ENCODE assay signal across 1 cellular context in the genomic region with DNA sequence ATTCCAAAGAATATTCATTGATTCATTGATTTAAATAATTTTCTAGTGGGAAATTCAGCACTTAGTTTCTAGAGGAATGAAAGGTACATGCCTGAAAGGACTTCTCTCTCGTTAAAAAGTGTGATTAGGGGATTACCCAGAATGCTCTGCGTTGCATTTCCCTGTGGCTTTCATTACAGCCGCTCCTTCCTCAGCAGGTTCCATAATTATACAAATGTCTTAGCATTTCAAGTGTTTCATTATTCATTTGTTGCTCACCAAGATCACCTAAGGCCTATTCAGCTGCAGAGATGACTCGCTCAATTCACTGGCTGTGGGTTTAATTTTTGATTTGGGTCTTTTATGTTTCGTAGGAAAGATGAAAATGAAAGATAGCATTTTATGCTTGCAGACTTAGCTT.
TF ChIP-seq lines count a peak whose summit lies in the region.

No MANE protein-coding gene starts in this region.

TF ChIP-seq in GM23338, 12 proteins besides CTCF, POLR2A, EP300 and RAD21 (continued from another document):
- TF ChIP-seq, protein P1, sequence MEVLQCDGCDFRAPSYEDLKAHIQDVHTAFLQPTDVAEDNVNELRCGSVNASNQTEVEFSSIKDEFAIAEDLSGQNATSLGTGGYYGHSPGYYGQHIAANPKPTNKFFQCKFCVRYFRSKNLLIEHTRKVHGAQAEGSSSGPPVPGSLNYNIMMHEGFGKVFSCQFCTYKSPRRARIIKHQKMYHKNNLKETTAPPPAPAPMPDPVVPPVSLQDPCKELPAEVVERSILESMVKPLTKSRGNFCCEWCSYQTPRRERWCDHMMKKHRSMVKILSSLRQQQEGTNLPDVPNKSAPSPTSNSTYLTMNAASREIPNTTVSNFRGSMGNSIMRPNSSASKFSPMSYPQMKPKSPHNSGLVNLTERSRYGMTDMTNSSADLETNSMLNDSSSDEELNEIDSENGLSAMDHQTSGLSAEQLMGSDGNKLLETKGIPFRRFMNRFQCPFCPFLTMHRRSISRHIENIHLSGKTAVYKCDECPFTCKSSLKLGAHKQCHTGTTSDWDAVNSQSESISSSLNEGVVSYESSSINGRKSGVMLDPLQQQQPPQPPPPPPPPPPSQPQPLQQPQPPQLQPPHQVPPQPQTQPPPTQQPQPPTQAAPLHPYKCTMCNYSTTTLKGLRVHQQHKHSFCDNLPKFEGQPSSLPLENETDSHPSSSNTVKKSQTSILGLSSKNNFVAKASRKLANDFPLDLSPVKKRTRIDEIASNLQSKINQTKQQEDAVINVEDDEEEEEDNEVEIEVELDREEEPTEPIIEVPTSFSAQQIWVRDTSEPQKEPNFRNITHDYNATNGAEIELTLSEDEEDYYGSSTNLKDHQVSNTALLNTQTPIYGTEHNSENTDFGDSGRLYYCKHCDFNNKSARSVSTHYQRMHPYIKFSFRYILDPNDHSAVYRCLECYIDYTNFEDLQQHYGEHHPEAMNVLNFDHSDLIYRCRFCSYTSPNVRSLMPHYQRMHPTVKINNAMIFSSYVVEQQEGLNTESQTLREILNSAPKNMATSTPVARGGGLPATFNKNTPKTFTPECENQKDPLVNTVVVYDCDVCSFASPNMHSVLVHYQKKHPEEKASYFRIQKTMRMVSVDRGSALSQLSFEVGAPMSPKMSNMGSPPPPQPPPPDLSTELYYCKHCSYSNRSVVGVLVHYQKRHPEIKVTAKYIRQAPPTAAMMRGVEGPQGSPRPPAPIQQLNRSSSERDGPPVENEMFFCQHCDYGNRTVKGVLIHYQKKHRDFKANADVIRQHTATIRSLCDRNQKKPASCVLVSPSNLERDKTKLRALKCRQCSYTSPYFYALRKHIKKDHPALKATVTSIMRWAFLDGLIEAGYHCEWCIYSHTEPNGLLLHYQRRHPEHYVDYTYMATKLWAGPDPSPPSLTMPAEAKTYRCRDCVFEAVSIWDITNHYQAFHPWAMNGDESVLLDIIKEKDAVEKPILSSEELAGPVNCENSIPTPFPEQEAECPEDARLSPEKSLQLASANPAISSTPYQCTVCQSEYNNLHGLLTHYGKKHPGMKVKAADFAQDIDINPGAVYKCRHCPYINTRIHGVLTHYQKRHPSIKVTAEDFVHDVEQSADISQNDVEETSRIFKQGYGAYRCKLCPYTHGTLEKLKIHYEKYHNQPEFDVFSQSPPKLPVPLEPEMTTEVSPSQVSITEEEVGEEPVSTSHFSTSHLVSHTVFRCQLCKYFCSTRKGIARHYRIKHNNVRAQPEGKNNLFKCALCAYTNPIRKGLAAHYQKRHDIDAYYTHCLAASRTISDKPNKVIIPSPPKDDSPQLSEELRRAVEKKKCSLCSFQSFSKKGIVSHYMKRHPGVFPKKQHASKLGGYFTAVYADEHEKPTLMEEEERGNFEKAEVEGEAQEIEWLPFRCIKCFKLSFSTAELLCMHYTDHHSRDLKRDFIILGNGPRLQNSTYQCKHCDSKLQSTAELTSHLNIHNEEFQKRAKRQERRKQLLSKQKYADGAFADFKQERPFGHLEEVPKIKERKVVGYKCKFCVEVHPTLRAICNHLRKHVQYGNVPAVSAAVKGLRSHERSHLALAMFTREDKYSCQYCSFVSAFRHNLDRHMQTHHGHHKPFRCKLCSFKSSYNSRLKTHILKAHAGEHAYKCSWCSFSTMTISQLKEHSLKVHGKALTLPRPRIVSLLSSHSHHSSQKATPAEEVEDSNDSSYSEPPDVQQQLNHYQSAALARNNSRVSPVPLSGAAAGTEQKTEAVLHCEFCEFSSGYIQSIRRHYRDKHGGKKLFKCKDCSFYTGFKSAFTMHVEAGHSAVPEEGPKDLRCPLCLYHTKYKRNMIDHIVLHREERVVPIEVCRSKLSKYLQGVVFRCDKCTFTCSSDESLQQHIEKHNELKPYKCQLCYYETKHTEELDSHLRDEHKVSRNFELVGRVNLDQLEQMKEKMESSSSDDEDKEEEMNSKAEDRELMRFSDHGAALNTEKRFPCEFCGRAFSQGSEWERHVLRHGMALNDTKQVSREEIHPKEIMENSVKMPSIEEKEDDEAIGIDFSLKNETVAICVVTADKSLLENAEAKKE (CRISPR knock-in tag; IDR thresholded peaks at IDR 0.05): no peak
TF ChIP-seq in GM23338: peak in this region for 0.
